1 cellular context compared by ENCODE assay signal in the genomic region with DNA sequence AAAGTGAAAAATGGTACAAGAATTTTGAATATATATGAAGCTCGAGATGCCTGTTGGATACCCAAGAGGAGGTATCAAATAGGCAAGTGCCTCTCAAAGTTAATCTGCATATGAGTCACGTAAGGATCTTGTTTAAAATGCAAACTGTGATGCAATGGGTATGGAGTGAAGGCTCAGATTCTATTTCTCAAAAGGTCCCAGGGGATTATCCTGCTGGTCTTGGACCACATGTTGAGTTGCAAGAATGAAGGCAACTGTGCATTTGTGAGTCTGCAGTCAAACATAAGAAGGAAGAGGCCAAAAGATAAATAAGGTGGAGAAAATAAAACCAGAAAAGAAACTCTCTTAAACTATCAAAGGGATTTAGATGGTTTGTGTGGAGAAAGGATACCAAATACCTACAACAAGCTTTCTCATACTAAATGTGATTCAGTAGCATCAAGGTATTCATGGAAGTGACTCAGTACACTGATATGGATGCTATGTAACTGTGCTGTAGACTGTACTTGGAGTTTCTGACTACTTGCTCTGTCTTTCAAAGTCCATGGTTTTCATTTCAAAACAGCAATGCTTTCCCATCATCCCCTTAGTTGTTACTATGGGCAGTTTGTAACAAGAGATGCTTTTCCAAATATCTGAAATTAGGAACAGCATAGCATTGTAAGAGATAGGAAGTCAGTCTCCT.
TF ChIP-seq lines count a peak whose summit lies in the region.

No MANE protein-coding gene starts in this region.

TF ChIP-seq in IMR-90, 13 proteins besides CTCF, POLR2A, EP300 and RAD21:
- TF ChIP-seq CEBPB (IDR thresholded peaks at IDR 0.05; ENCODE audit: low read depth, low read length): peak; percentile 81
- TF ChIP-seq BHLHE40 (IDR thresholded peaks at IDR 0.05; ENCODE audit: low read depth, low read length): no peak
- TF ChIP-seq MAZ (IDR thresholded peaks at IDR 0.05; ENCODE audit: borderline replicate concordance, low read depth, low read length): no peak
